ENCODE assay signal across 8 cellular contexts in genomic region chr2:170525566-170525900, GRCh38.
A peak's percentile ranks its signal among the peaks of the same experiment; 100 is the strongest.
DNase-seq lines count a peak whose midpoint lies in the region; ATAC-seq and TF ChIP-seq lines count a peak whose summit lies in the region.
"Had no signal": no experiment of that assay in that cellular context is flagged by ENCODE, and none has a peak within 500 bp of the region (broad histone marks: within the 10 kb centered on the region; RNA-seq: fewer than 3 reads in every experiment).

No MANE protein-coding gene starts in this region.

- peak; percentile 68; the same call in 1 of the 2 replicates for TF ChIP-seq EP300 in Ishikawa (IDR thresholded peaks at IDR 0.05; ENCODE audit: borderline replicate concordance)

- H3K27me3 Mint-ChIP-seq in T-cell = peaks cover 6 to 18% of the 10 kb centered on the region in 2 donors

- H3K9ac ChIP-seq in liver (ENCODE audit: low read depth in 1 of 2, low read length in 2 of 2) = no peak overlapping the region

- POLR2A ChIA-PET in T-cell (lab: Charles Lee) = no interaction called here

- intact Hi-C loops in uterus (cut with DNase I; ENCODE audit: low total_unique reads) = no loop called here

- no peaks in the 10 kb centered on the region for H3K4me1 Mint-ChIP-seq in T-cell
- H3K4me1 Mint-ChIP-seq: central memory CD8-positive, alpha-beta T cell had no signal

- DNase-seq in cerebellar cortex (ENCODE audit: low spot score) (peak; percentile 7), uterus (peak; percentile 87 to 92), T-cell (no peak), NCI-H2029 treated with DMSO at 0.1 percent for 48 hours (lab: John Stamatoyannopoulos, UW) (no peak), NCI-H2227 (lab: John Stamatoyannopoulos, UW; ENCODE audit: unreplicated experiment) (no peak)

- H3K9me3 Mint-ChIP-seq in T-cell = no peaks in the 10 kb centered on the region
- H3K9me3 Mint-ChIP-seq: central memory CD8-positive, alpha-beta T cell had no signal

- no peaks in the 10 kb centered on the region for H3K36me3 ChIP-seq in liver (ENCODE audit: control insufficient read depth in 4 of 4, insufficient read depth in 3 of 4, low read depth in 1 of 4, low read length in 3 of 4)
- H3K36me3 ChIP-seq in uterus = no peaks in the 10 kb centered on the region

- H3K27me3 ChIP-seq in liver (ENCODE audit: control insufficient read depth in 4 of 4, insufficient read depth in 4 of 4, low read length in 3 of 4) = no peaks in the 10 kb centered on the region
- H3K27me3 ChIP-seq in uterus = no peaks in the 10 kb centered on the region

- ATAC-seq in T-cell (replicated peaks in 1 of 4) = no peak

- H3K36me3 Mint-ChIP-seq in T-cell = no peaks in the 10 kb centered on the region

- H3K9me3 ChIP-seq in liver (ENCODE audit: control insufficient read depth in 4 of 4, low read length in 3 of 4) (no peaks in the 10 kb centered on the region), uterus (no peaks in the 10 kb centered on the region)

- 79% methylated on average over 5 of the region's 5 CpGs for WGBS in liver

- TF ChIP-seq RAD21 in Ishikawa (IDR thresholded peaks at IDR 0.05; ENCODE audit: low read depth) = 0 out of 2 replicates have a peak, but pooled peaks have one; percentile 2
- TF ChIP-seq RAD21 in liver (IDR thresholded peaks at IDR 0.05) = no peak

- CTCF ChIA-PET in T-cell (lab: Charles Lee) = no interaction called here

- H3K4me3 ChIP-seq in liver (ENCODE audit: low read depth in 1 of 3, low read length in 3 of 3) (no peak overlapping the region), uterus (no peak overlapping the region)

- H3K27ac Mint-ChIP-seq in T-cell = no peak overlapping the region

- TF ChIP-seq POLR2A in uterus (IDR thresholded peaks at IDR 0.05) = no peak

- TF ChIP-seq CTCF in liver (IDR thresholded peaks at IDR 0.05; ENCODE audit: low read depth, low read length, missing input control) = no peak
- no peak for TF ChIP-seq CTCF in uterus (IDR thresholded peaks at IDR 0.05)

- H3K4me1 ChIP-seq in liver (ENCODE audit: control insufficient read depth in 4 of 4, insufficient read depth in 4 of 4, low read length in 3 of 4) = peaks cover 3 to 8% (median 6%) of the 10 kb centered on the region in 4 donors
- peaks cover 0 to 6% of the 10 kb centered on the region in 2 donors for H3K4me1 ChIP-seq in uterus

- no peak overlapping the region for H3K4me3 Mint-ChIP-seq in T-cell
- H3K4me3 Mint-ChIP-seq: central memory CD8-positive, alpha-beta T cell had no signal

- H3K27ac ChIP-seq in liver (ENCODE audit: low read depth in 1 of 2, low read length in 2 of 2) = no peak overlapping the region
- H3K27ac ChIP-seq in uterus = peak overlapping the region; percentile 75 to 79

TF ChIP-seq in Ishikawa, 13 proteins besides CTCF, POLR2A, EP300 and RAD21 (continues in another document):
- TF ChIP-seq NFIC (IDR thresholded peaks at IDR 0.05) = peak; percentile 90
- TF ChIP-seq ZBTB7A (IDR thresholded peaks at IDR 0.05; ENCODE audit: low read depth) = no peak
- TF ChIP-seq, protein P1, sequence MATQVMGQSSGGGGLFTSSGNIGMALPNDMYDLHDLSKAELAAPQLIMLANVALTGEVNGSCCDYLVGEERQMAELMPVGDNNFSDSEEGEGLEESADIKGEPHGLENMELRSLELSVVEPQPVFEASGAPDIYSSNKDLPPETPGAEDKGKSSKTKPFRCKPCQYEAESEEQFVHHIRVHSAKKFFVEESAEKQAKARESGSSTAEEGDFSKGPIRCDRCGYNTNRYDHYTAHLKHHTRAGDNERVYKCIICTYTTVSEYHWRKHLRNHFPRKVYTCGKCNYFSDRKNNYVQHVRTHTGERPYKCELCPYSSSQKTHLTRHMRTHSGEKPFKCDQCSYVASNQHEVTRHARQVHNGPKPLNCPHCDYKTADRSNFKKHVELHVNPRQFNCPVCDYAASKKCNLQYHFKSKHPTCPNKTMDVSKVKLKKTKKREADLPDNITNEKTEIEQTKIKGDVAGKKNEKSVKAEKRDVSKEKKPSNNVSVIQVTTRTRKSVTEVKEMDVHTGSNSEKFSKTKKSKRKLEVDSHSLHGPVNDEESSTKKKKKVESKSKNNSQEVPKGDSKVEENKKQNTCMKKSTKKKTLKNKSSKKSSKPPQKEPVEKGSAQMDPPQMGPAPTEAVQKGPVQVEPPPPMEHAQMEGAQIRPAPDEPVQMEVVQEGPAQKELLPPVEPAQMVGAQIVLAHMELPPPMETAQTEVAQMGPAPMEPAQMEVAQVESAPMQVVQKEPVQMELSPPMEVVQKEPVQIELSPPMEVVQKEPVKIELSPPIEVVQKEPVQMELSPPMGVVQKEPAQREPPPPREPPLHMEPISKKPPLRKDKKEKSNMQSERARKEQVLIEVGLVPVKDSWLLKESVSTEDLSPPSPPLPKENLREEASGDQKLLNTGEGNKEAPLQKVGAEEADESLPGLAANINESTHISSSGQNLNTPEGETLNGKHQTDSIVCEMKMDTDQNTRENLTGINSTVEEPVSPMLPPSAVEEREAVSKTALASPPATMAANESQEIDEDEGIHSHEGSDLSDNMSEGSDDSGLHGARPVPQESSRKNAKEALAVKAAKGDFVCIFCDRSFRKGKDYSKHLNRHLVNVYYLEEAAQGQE (IDR thresholded peaks at IDR 0.05; ENCODE audit: low read depth) = no peak
- no peak for TF ChIP-seq YY1 (IDR thresholded peaks at IDR 0.05; ENCODE audit: low read depth)
- TF ChIP-seq TCF12 (IDR thresholded peaks at IDR 0.05; ENCODE audit: low read depth) = no peak
- no peak for TF ChIP-seq EGR1 (IDR thresholded peaks at IDR 0.05)
- no peak for TF ChIP-seq TAF1 (IDR thresholded peaks at IDR 0.05; ENCODE audit: low read depth)
- no peak for TF ChIP-seq CREB1 (IDR thresholded peaks at IDR 0.05; ENCODE audit: low read depth)
- TF ChIP-seq, protein P2, sequence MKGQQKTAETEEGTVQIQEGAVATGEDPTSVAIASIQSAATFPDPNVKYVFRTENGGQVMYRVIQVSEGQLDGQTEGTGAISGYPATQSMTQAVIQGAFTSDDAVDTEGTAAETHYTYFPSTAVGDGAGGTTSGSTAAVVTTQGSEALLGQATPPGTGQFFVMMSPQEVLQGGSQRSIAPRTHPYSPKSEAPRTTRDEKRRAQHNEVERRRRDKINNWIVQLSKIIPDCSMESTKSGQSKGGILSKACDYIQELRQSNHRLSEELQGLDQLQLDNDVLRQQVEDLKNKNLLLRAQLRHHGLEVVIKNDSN (IDR thresholded peaks at IDR 0.05) = peak; percentile 37; the same call in 1 of the 2 replicates
- no peak for TF ChIP-seq CEBPB (IDR thresholded peaks at IDR 0.05)
- TF ChIP-seq FOXM1 (IDR thresholded peaks at IDR 0.05; ENCODE audit: borderline replicate concordance, low read depth) = no peak
- TF ChIP-seq MAX (IDR thresholded peaks at IDR 0.05) = peak; percentile 21; the same call in 1 of the 2 replicates

TF ChIP-seq in liver, 16 proteins besides CTCF, POLR2A, EP300 and RAD21:
- peak; percentile 58 to 69 for TF ChIP-seq JUND (IDR thresholded peaks at IDR 0.05)
- peak; percentile 13 for TF ChIP-seq NR2F2 (IDR thresholded peaks at IDR 0.05)
- TF ChIP-seq SP1 (IDR thresholded peaks at IDR 0.05) = no peak

Comparison
In these comparisons a context has a peak if more than half of its experiments do, and no peak if none do; other contexts are left out.
1. DNase-seq: peak in cerebellar cortex (single experiment) and uterus (2 of 2); none in T-cell (0 of 34), NCI-H2029 treated with DMSO at 0.1 percent for 48 hours (single experiment) and NCI-H2227 (single experiment).
2. H3K27ac ChIP-seq: peak in uterus (2 of 2); none in liver (0 of 2).